29 cellular contexts compared by ENCODE assay signal in genomic region chr10:131870831-131871672, GRCh38. TPM values are rescaled to one million over a fixed set of nuclear protein-coding genes. Genes with fewer than 3 reads are reported as not detected.
DNase-seq lines count a peak whose midpoint lies in the region; ATAC-seq, FAIRE-seq and TF ChIP-seq lines count a peak whose summit lies in the region.
"Had no signal": no experiment of that assay in that cellular context is flagged by ENCODE, and none has a peak within 500 bp of the region (broad histone marks: within the 10 kb centered on the region; RNA-seq: fewer than 3 reads in every experiment).

No MANE protein-coding gene starts in this region.

- H4K8ac ChIP-seq in H9 (replicated peaks; ENCODE audit: insufficient read length, low read depth, low read length) (no peak overlapping the region), mesendoderm (ENCODE audit: low read depth, low read length) (no peak overlapping the region)

- H3K56ac ChIP-seq in H9 (ENCODE audit: insufficient read length, low read depth, low read length) (no peak overlapping the region), mesendoderm (ENCODE audit: low read length) (no peak overlapping the region)

- no peaks in the 10 kb centered on the region; the same call in 1 of the 2 replicates for H3K27me3 Mint-ChIP-seq in H9 (ENCODE audit: low read depth)
- H3K27me3 Mint-ChIP-seq in nephron progenitor cell (ENCODE audit: low read depth, poor library complexity) = peaks cover 11% of the 10 kb centered on the region
- H3K27me3 Mint-ChIP-seq in CD8-positive, alpha-beta T cell (ENCODE audit: low read depth) = peaks cover 14% of the 10 kb centered on the region

- peak overlapping the region; percentile 14; the same call in 2 of the 3 replicates for H3K4me2 ChIP-seq in A549
- no peak overlapping the region for H3K4me2 ChIP-seq in H9 (ENCODE audit: insufficient read depth, insufficient read length, low read length)
- H3K4me2 ChIP-seq in mesendoderm (ENCODE audit: low read length) = no peak overlapping the region
- H3K4me2 ChIP-seq: SK-N-SH had no signal

- H3K9me3 ChIP-seq in A549 (no peaks in the 10 kb centered on the region; the same call in 2 of the 3 replicates), H9 (ENCODE audit: control insufficient read depth, low read depth, low read length) (no peaks in the 10 kb centered on the region), mucosa of descending colon (no peaks in the 10 kb centered on the region)
- no peaks in the 10 kb centered on the region for H3K9me3 ChIP-seq in CD8-positive, alpha-beta T cell (ENCODE audit: low read length)
- H3K9me3 ChIP-seq: esophagus squamous epithelium, pancreas, SK-N-SH had no signal

- no peak overlapping the region for H2BK5ac ChIP-seq in H9 (ENCODE audit: insufficient read length, low read length)
- no peak overlapping the region for H2BK5ac ChIP-seq in mesendoderm (ENCODE audit: low read length)

- FAIRE-seq in A549 (lab: Jason Lieb, UNC) (no peak), bronchial epithelial cell (lab: Jason Lieb, UNC) (no peak)
- FAIRE-seq: D721Med, GM12892, pancreas had no signal

- H3T11ph ChIP-seq in H9 (ENCODE audit: low read length) = no peak overlapping the region

- no peaks in the 10 kb centered on the region for H4K20me1 ChIP-seq in H9 (ENCODE audit: control insufficient read depth, insufficient read depth, insufficient read length)

- intact Hi-C loops in CD8-positive, alpha-beta T cell (cut with DNase I, micrococcal nuclease) = no loop called here
- intact Hi-C loops in mucosa of descending colon (cut with DNase I, micrococcal nuclease) = no loop called here

- H2BK15ac ChIP-seq in H9 (ENCODE audit: low read depth, low read length) (no peak overlapping the region), mesendoderm (replicated peaks; ENCODE audit: low read depth) (no peak overlapping the region)

- H3K4me3 Mint-ChIP-seq in H9 (no peak overlapping the region), nephron progenitor cell (no peak overlapping the region)
- no peak overlapping the region for H3K4me3 Mint-ChIP-seq in CD8-positive, alpha-beta T cell
- H3K4me3 Mint-ChIP-seq: activated naive CD8-positive, alpha-beta T cell treated with anti-CD3 and anti-CD28 coated beads for 36 hours; dendritic cell treated with granulocyte-macrophage colony-stimulating factor and Interleukin-4, amounts not matched to agents 40 ng/mL and 50 ng/mL, for 4 days; IgD-negative memory B cell; natural killer cell treated with Interleukin-12 subunit alpha and Interleukin-12 subunit beta and Interleukin-15 and Interleukin-18, amount 100 ng/mL, for 72 hours; T-helper 17 cell; type B pancreatic cell had no signal

- TF ChIP-seq CTCF in A549 (IDR thresholded peaks at IDR 0.05) = no peak
- no peak for TF ChIP-seq CTCF in H9 (conservative IDR thresholded peaks at IDR 0.05)
- TF ChIP-seq CTCF in bronchial epithelial cell (IDR thresholded peaks at IDR 0.05; ENCODE audit: insufficient read depth, low read length, severe bottlenecking) = no peak
- no peak for TF ChIP-seq CTCF in nephron progenitor cell (IDR thresholded peaks at IDR 0.05)
- no peak for TF ChIP-seq CTCF in CD8-positive, alpha-beta T cell (IDR thresholded peaks at IDR 0.05)
- no peak for TF ChIP-seq CTCF in mucosa of descending colon (IDR thresholded peaks at IDR 0.05)

- ATAC-seq in A549 (peak; percentile 34 to 52; a peak in 4 of 6 replicates), mucosa of descending colon (no peak)
- ATAC-seq in CD8-positive, alpha-beta T cell = no peak
- ATAC-seq: left colon; natural killer cell treated with Interleukin-12 subunit alpha and Interleukin-12 subunit beta and Interleukin-15 and Interleukin-18, amount 100 ng/mL, for 72 hours; pancreas; T-helper 17 cell had no signal

- 65% methylated on average over 15 of the region's 15 CpGs for WGBS in A549 (ENCODE audit: missing lambda C conversion rate)
- no CpG with 5 or more reads among the region's 15 CpGs for WGBS in H9 (ENCODE audit: extremely low coverage, insufficient read length, low lambda C conversion rate)
- no CpG with 5 or more reads among the region's 15 CpGs for WGBS in mesendoderm (ENCODE audit: extremely low coverage, insufficient coverage, low lambda C conversion rate)

- no peak overlapping the region for H3K4ac ChIP-seq in H9 (ENCODE audit: low read depth, low read length)
- H3K4ac ChIP-seq in mesendoderm (ENCODE audit: low read depth, low read length) = no peak overlapping the region

- H3K9me3 Mint-ChIP-seq in H9 (peaks cover 7 to 8% of the 10 kb centered on the region in 2 experiments; a peak in 4 of 5 replicates), nephron progenitor cell (peaks cover 20% of the 10 kb centered on the region)
- no peaks in the 10 kb centered on the region for H3K9me3 Mint-ChIP-seq in CD8-positive, alpha-beta T cell
- H3K9me3 Mint-ChIP-seq: activated naive CD8-positive, alpha-beta T cell treated with anti-CD3 and anti-CD28 coated beads for 36 hours; dendritic cell treated with granulocyte-macrophage colony-stimulating factor and Interleukin-4, amounts not matched to agents 40 ng/mL and 50 ng/mL, for 4 days; IgD-negative memory B cell; natural killer cell treated with Interleukin-12 subunit alpha and Interleukin-12 subunit beta and Interleukin-15 and Interleukin-18, amount 100 ng/mL, for 72 hours; type B pancreatic cell had no signal

- H2AK5ac ChIP-seq in H9 (ENCODE audit: insufficient read length, low read length) (no peak overlapping the region), mesendoderm (ENCODE audit: low read length) (no peak overlapping the region)

- no peak overlapping the region for H3K14ac ChIP-seq in H9 (ENCODE audit: insufficient read depth, low read length)

- H3K27ac ChIP-seq in A549 (0 out of 6 replicates have a peak overlapping the region, but pooled peaks of 1 of the 2 experiments have one; percentile 50), H9 (ENCODE audit: insufficient read length, low read depth, low read length) (no peak overlapping the region), mesendoderm (ENCODE audit: low read depth, low read length) (no peak overlapping the region)
- no peak overlapping the region for H3K27ac ChIP-seq in CD8-positive, alpha-beta T cell (ENCODE audit: low read depth, low read length)
- H3K27ac ChIP-seq: esophagus squamous epithelium, GM23248, pancreas had no signal

- no peak for TF ChIP-seq RAD21 in A549 (conservative IDR thresholded peaks at IDR 0.05 in 1 of 2, IDR thresholded peaks at IDR 0.05 in 1 of 2)

- POLR2A ChIA-PET in A549 (lab: Yijun Ruan, JAX) = no interaction called here
- POLR2A ChIA-PET in CD8-positive, alpha-beta T cell (lab: Charles Lee) = no interaction called here

- H3K4me1 ChIP-seq in A549 (peaks cover 14% of the 10 kb centered on the region; the same call in 2 of the 3 replicates), H9 (ENCODE audit: insufficient read depth, low read length) (no peaks in the 10 kb centered on the region), mesendoderm (ENCODE audit: control insufficient read depth, low read depth, low read length) (no peaks in the 10 kb centered on the region), mucosa of descending colon (ENCODE audit: low read depth) (no peaks in the 10 kb centered on the region)
- no peaks in the 10 kb centered on the region for H3K4me1 ChIP-seq in CD8-positive, alpha-beta T cell (ENCODE audit: insufficient read depth, low read length)

- no peaks in the 10 kb centered on the region for H3K23me2 ChIP-seq in H9 (ENCODE audit: insufficient read length, low read depth, low read length, poor library complexity, severe bottlenecking)

- no peak overlapping the region for H3K18ac ChIP-seq in H9 (ENCODE audit: insufficient read length, low read depth, low read length)
- H3K18ac ChIP-seq in mesendoderm (ENCODE audit: low read length) = no peak overlapping the region

- H2BK12ac ChIP-seq in H9 (ENCODE audit: insufficient read length, low read depth, low read length) = no peak overlapping the region

- H3K9ac ChIP-seq in H9 (ENCODE audit: extremely low read depth, insufficient read length, low read length) (no peak overlapping the region), mesendoderm (ENCODE audit: low read length) (no peak overlapping the region)
- H3K9ac ChIP-seq: GM23248, SK-N-SH had no signal

- H4K91ac ChIP-seq in H9 (ENCODE audit: insufficient read length, low read depth, low read length) = no peak overlapping the region

- H2BK120ac ChIP-seq in H9 (ENCODE audit: low read depth, low read length, poor library complexity, severe bottlenecking) = no peak overlapping the region
- H2BK120ac ChIP-seq in mesendoderm (ENCODE audit: low read depth, low read length) = no peak overlapping the region

- CTCF ChIA-PET in A549 (lab: Yijun Ruan, JAX) = interaction anchor here (0.6 to 2.0 kb wide), 4 partner anchors 15 to 1681 kb away, joined by 3 to 5 read pairs (median 4); no protein-coding TSS in a partner anchor
- CTCF ChIA-PET in CD8-positive, alpha-beta T cell (lab: Charles Lee) = interaction anchor here (1.0 kb wide), 1 partner anchor 152 kb away, joined by 6 read pairs; no protein-coding TSS in a partner anchor

- no peak for DNase-seq in A549 (ENCODE audit: low read depth in 1 of 2, low spot score in 1 of 2)
- DNase-seq in H9 = no peak
- DNase-seq in bronchial epithelial cell (ENCODE audit: low read depth) = peak; percentile 42
- no peak for DNase-seq in nephron progenitor cell
- DNase-seq in CD8-positive, alpha-beta T cell = no peak
- no peak for DNase-seq in mesendoderm
- no peak for DNase-seq in SW480 (ENCODE audit: low spot score)
- no peak for DNase-seq in mucosa of descending colon
- DNase-seq: activated effector memory CD4-positive, alpha-beta T cell treated with anti-CD3 and anti-CD28 coated beads, Interleukin-2, amount 50 U/mL, for 16 hours; activated naive CD8-positive, alpha-beta T cell treated with anti-CD3 and anti-CD28 coated beads for 36 hours; esophagus squamous epithelium; foreskin melanocyte; GM23248; left colon; NCI-H1105 treated with DMSO at 0.1 percent for 48 hours; NCI-H2029 treated with DMSO at 0.1 percent for 48 hours; NCI-H226; NCI-H748 treated with DMSO at 0.1 percent for 48 hours; RPMI8226; SK-N-SH; stimulated activated CD4-positive, alpha-beta T cell treated with anti-CD3 and anti-CD28 coated beads, Interleukin-2, amount 100 ng/mL, for 48 hours; T-helper 17 cell had no signal

- no peak overlapping the region for H2BK20ac ChIP-seq in H9 (ENCODE audit: low read depth, low read length, poor library complexity, severe bottlenecking)

- no peak for TF ChIP-seq EP300 in A549 (IDR thresholded peaks at IDR 0.05)

- H3K27ac Mint-ChIP-seq in H9 (no peak overlapping the region), nephron progenitor cell (peak overlapping the region; percentile 85)
- H3K27ac Mint-ChIP-seq in CD8-positive, alpha-beta T cell = no peak overlapping the region
- H3K27ac Mint-ChIP-seq: activated naive CD8-positive, alpha-beta T cell treated with anti-CD3 and anti-CD28 coated beads for 36 hours; dendritic cell treated with granulocyte-macrophage colony-stimulating factor and Interleukin-4, amounts not matched to agents 40 ng/mL and 50 ng/mL, for 4 days; natural killer cell treated with Interleukin-12 subunit alpha and Interleukin-12 subunit beta and Interleukin-15 and Interleukin-18, amount 100 ng/mL, for 72 hours; T-helper 17 cell; type B pancreatic cell had no signal

- H3K36me3 Mint-ChIP-seq in H9 (ENCODE audit: insufficient read depth in 1 of 3, low read depth in 3 of 3) (peaks cover 0 to 3% (median 0%) of the 10 kb centered on the region in 3 experiments; a peak in 2 of 7 replicates), nephron progenitor cell (ENCODE audit: low read depth) (no peaks in the 10 kb centered on the region)
- H3K36me3 Mint-ChIP-seq in CD8-positive, alpha-beta T cell = no peaks in the 10 kb centered on the region
- H3K36me3 Mint-ChIP-seq: activated naive CD8-positive, alpha-beta T cell treated with anti-CD3 and anti-CD28 coated beads for 36 hours; IgD-negative memory B cell; natural killer cell treated with Interleukin-12 subunit alpha and Interleukin-12 subunit beta and Interleukin-15 and Interleukin-18, amount 100 ng/mL, for 72 hours; type B pancreatic cell had no signal

- H3K79me2 ChIP-seq in H9 (ENCODE audit: insufficient read depth, low read length) (no peaks in the 10 kb centered on the region), mesendoderm (ENCODE audit: control insufficient read depth, insufficient read depth, low read length) (no peaks in the 10 kb centered on the region)

- H2AFZ ChIP-seq in H9 (ENCODE audit: low read length) = no peak overlapping the region
- H2AFZ ChIP-seq: GM23248 had no signal

- no peak overlapping the region for H3K23ac ChIP-seq in H9 (ENCODE audit: insufficient read length, low read depth, low read length)
- no peak overlapping the region for H3K23ac ChIP-seq in mesendoderm (ENCODE audit: low read length)

- peak overlapping the region; percentile 42 for H4K5ac ChIP-seq in H9 (ENCODE audit: insufficient read length, low read depth, low read length)
- no peak overlapping the region for H4K5ac ChIP-seq in mesendoderm (ENCODE audit: low read length)

- H3K4me3 ChIP-seq in A549 = no peak overlapping the region
- no peak overlapping the region for H3K4me3 ChIP-seq in bronchial epithelial cell (ENCODE audit: low read depth, low read length)
- no peak overlapping the region for H3K4me3 ChIP-seq in CD8-positive, alpha-beta T cell (ENCODE audit: low read depth, low read length)
- no peak overlapping the region for H3K4me3 ChIP-seq in mesendoderm (ENCODE audit: low read length)
- H3K4me3 ChIP-seq in mucosa of descending colon = no peak overlapping the region
- H3K4me3 ChIP-seq: esophagus squamous epithelium, GM23248, pancreas had no signal

- H3K27me3 ChIP-seq in H9 (ENCODE audit: insufficient read depth, low read length) (no peaks in the 10 kb centered on the region), bronchial epithelial cell (ENCODE audit: control insufficient read depth, insufficient read depth, low read length) (no peaks in the 10 kb centered on the region), mesendoderm (ENCODE audit: insufficient read depth, low read length, poor library complexity) (no peaks in the 10 kb centered on the region)
- no peaks in the 10 kb centered on the region for H3K27me3 ChIP-seq in CD8-positive, alpha-beta T cell (ENCODE audit: insufficient read depth, low read length)
- H3K27me3 ChIP-seq: pancreas had no signal

- no peak for TF ChIP-seq POLR2A in A549 (IDR thresholded peaks at IDR 0.05; ENCODE audit: low read length)

- H3K36me3 ChIP-seq in bronchial epithelial cell (ENCODE audit: control insufficient read depth, insufficient read depth, low read length) = no peaks in the 10 kb centered on the region
- H3K36me3 ChIP-seq in CD8-positive, alpha-beta T cell (ENCODE audit: insufficient read depth, low read length) = no peaks in the 10 kb centered on the region
- H3K36me3 ChIP-seq in mesendoderm (ENCODE audit: control insufficient read depth, insufficient read depth, low read length) = no peaks in the 10 kb centered on the region
- H3K36me3 ChIP-seq in mucosa of descending colon (ENCODE audit: low read depth) = no peaks in the 10 kb centered on the region
- H3K36me3 ChIP-seq: esophagus squamous epithelium, pancreas had no signal

- H3K4me1 Mint-ChIP-seq in H9 = peaks cover 3% of the 10 kb centered on the region in 2 experiments; a peak in 1 of 4 replicates
- H3K4me1 Mint-ChIP-seq in nephron progenitor cell = peaks cover 11% of the 10 kb centered on the region
- peaks cover 3% of the 10 kb centered on the region for H3K4me1 Mint-ChIP-seq in CD8-positive, alpha-beta T cell (ENCODE audit: low read depth)
- H3K4me1 Mint-ChIP-seq: activated naive CD8-positive, alpha-beta T cell treated with anti-CD3 and anti-CD28 coated beads for 36 hours had no signal

- H3K79me1 ChIP-seq in H9 (ENCODE audit: insufficient read depth, low read depth, low read length, poor library complexity, severe bottlenecking) = no peaks in the 10 kb centered on the region
- H3K79me1 ChIP-seq in mesendoderm (ENCODE audit: low read length) = no peaks in the 10 kb centered on the region

RNA-seq across cellular contexts. Expression of gene PPP2R2D, which starts 29.8 kb away (rescaled TPM):
- polyA plus RNA-seq in A549 (2011; rRNA removed) (31.1 and 36.0 TPM in 2 replicates), A549 (2017; fragmentation: RNase III; extraction: RNeasy Plus Mini Kit Qiagen cat#74134 plus additional on column Dnase treatment) (23.1 to 23.9 TPM (median 23.3 TPM) in 3 replicates)
- polyA plus RNA-seq in A549 (2012; cell fraction: cytosol; rRNA removed) = 28.4 and 29.8 TPM in 2 replicates
- 32.4 and 39.2 TPM in 2 replicates for polyA plus RNA-seq in A549 (2012; cell fraction: nucleus; rRNA removed)
- polyA minus RNA-seq in A549 (2011; rRNA and poly(A)+ RNA removed) = 37.4 and 43.9 TPM in 2 replicates
- total RNA-seq in H9 (2021) (33.8 and 35.1 TPM in 2 replicates), bronchial epithelial cell (31.7 and 34.2 TPM in 2 replicates), mucosa of descending colon (10 to 100 TPM; 27.8 to 34.4 (median 33.9) TPM)
- total RNA-seq in CD8-positive, alpha-beta T cell = 10 to 100 TPM; 28.4 to 28.5 TPM
- polyA plus RNA-seq in mesendoderm (2013, experiment 1 of 2) = 28.9 TPM
- 30.4 TPM for polyA plus RNA-seq in mesendoderm (2013, experiment 2 of 2)

Comparison
In these comparisons a context has a peak if more than half of its experiments do, and no peak if none do; other contexts are left out.
1. ATAC-seq: peak in A549 (2 of 2); none in CD8-positive, alpha-beta T cell (single experiment) and mucosa of descending colon (single experiment).